In the genomic region with DNA sequence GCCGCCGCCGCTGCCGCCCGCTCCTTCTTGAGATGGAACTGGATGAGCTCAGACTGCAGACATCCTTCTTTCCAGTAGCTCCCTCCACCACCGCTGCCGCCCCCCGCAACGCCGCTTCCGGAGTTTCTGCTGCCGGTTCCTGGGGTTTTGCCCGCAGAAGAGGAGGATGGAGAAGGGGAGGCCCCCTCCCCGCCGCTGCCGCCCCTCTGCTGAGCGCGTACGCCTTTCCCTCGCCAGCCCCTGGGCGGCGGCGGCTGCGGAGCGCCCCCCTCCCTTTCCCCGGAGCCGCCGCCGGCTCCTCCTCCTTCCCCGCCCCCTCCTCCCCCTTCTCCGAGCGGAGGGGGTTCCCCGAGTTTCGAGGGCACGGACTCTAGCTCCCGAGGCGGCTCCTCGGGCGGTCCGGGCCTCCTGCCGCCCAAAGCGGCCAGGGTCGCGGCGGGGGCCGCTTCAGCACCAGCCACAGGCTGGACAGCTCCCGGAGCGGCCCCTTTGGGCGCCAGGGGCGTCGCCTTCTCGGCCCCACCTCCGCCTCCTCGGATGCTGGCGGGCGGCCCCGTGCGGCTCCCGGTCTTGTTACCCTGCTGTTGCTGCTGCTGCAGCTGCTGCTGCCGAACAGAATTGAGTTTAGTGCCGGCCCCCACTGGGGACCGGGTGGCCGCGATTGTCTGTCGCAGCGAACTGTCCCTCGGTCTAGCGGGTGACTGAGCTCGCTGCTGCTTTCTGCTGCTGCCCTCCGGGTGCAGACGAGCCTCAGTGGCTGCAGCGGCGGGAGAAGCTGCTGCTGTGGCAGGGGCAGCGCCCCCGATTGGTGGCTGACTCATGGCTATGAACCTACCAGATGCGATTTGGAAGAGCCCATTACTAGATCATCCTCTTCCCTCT, we compare ENCODE assay signal across 8 cellular contexts. TPM values are rescaled to one million over a fixed set of nuclear protein-coding genes. Genes with fewer than 3 reads are reported as not detected.
A peak's percentile ranks its signal among the peaks of the same experiment; 100 is the strongest.
DNase-seq lines count a peak whose midpoint lies in the region; ATAC-seq and TF ChIP-seq lines count a peak whose summit lies in the region.

No MANE protein-coding gene starts in this region.

- H3K4me3 ChIP-seq in AG04450 (ENCODE audit: low read depth, low read length) (peak overlapping the region; percentile 71), lung (peak overlapping the region; percentile 52)

- DNase-seq in AG04450 (ENCODE audit: low read depth, low spot score) (no peak), NCI-H2227 (lab: John Stamatoyannopoulos, UW; ENCODE audit: unreplicated experiment) (peak; percentile 71), ecto neural progenitor cell (ENCODE audit: low spot score) (peak; percentile 87), lung (ENCODE audit: low spot score) (peak; percentile 50)
- peak; percentile 68 to 69 for DNase-seq in activated CD4-positive, alpha-beta T cell treated with anti-CD3 and anti-CD28 coated beads, Interleukin-2, amount 50 U/mL, for 4 hours
- peak; percentile 24 for DNase-seq in stimulated activated CD8-positive, alpha-beta memory T cell treated with anti-CD3 and anti-CD28 coated beads, Interleukin-12 subunit alpha, Interleukin-12 subunit beta, amount 100 ng/mL, for 24 hours (ENCODE audit: extremely low read depth)

- H3K9me3 ChIP-seq in AG04450 (ENCODE audit: control insufficient read depth, insufficient read depth, low read length) (no peaks in the 10 kb centered on the region; the same call in 1 of the 2 replicates), lung (ENCODE audit: control insufficient read depth in 2 of 2, insufficient read depth in 1 of 2, low read length in 1 of 2) (peaks cover 0 to 4% of the 10 kb centered on the region in 2 donors)

- CTCF ChIA-PET in AG04450 (lab: Charles Lee) = interaction anchor here (0.7 to 4.3 kb wide), 66 partner anchors 9 to 1733 kb away, joined by 3 to 56 read pairs (median 6); a partner anchor contains a TSS

- H3K27ac ChIP-seq in AG04450 (ENCODE audit: low read depth, low read length) (peak overlapping the region; percentile 33), lung (ENCODE audit: low read depth in 1 of 2, low read length in 1 of 2) (peak overlapping the region in 1 of 2 donors; percentile 45)

- H3K27me3 ChIP-seq in AG04450 (ENCODE audit: control insufficient read depth, insufficient read depth, low read length) (no peaks in the 10 kb centered on the region), lung (ENCODE audit: control insufficient read depth, insufficient read depth) (no peaks in the 10 kb centered on the region)

- peaks cover 14 to 18% of the 10 kb centered on the region in 2 donors for H3K4me1 ChIP-seq in lung (ENCODE audit: control insufficient read depth in 2 of 2, insufficient read depth in 2 of 2, low read length in 2 of 2)

- no peaks in the 10 kb centered on the region for H3K36me3 ChIP-seq in lung (ENCODE audit: control insufficient read depth in 2 of 2, insufficient read depth in 2 of 2, low read length in 2 of 2)

- 1% methylated on average over 56 to 76 of the region's 76 CpGs for WGBS in lung, 2 donors

- no peak for TF ChIP-seq CTCF in AG04450 (IDR thresholded peaks at IDR 0.05; ENCODE audit: low read depth, low read length)
- TF ChIP-seq CTCF in lung (IDR thresholded peaks at IDR 0.05; ENCODE audit: control extremely low read depth, extremely low read depth) = no peak

- POLR2A ChIA-PET in AG04450 (lab: Yijun Ruan, JAX) = interaction anchor here (0.7 to 1.6 kb wide), 5 partner anchors 23 to 1743 kb away, joined by 3 to 7 read pairs (median 5); a partner anchor contains a TSS

- ATAC-seq in GM18873 (IDR thresholded peaks at IDR 0.05; ENCODE audit: low FRiP score, unreplicated experiment) (peak; percentile 43), HG03097 (IDR thresholded peaks at IDR 0.05; ENCODE audit: low FRiP score, unreplicated experiment) (peak; percentile 58), lung (ENCODE audit: insufficient read depth, low FRiP score) (peak; percentile 71)

RNA-seq across cellular contexts. Expression of a gene that starts 56.8 kb away (rescaled TPM):
- polyA plus RNA-seq in AG04450 (2011; rRNA removed) = 4.7 and 6.3 TPM in 2 replicates
- 1.8 and 2.4 TPM in 2 replicates for polyA minus RNA-seq in AG04450 (2011; rRNA and poly(A)+ RNA removed)
- total RNA-seq in lung = 10 to 100 TPM; 28.7 to 73.0 TPM
- polyA plus RNA-seq in lung = 10 to 100 TPM in 1 of 2 donors, 1 to 10 TPM in 1; 2.9 to 13.0 TPM
